Comparison of ENCODE assay signal across 8 cellular contexts in the genomic region with DNA sequence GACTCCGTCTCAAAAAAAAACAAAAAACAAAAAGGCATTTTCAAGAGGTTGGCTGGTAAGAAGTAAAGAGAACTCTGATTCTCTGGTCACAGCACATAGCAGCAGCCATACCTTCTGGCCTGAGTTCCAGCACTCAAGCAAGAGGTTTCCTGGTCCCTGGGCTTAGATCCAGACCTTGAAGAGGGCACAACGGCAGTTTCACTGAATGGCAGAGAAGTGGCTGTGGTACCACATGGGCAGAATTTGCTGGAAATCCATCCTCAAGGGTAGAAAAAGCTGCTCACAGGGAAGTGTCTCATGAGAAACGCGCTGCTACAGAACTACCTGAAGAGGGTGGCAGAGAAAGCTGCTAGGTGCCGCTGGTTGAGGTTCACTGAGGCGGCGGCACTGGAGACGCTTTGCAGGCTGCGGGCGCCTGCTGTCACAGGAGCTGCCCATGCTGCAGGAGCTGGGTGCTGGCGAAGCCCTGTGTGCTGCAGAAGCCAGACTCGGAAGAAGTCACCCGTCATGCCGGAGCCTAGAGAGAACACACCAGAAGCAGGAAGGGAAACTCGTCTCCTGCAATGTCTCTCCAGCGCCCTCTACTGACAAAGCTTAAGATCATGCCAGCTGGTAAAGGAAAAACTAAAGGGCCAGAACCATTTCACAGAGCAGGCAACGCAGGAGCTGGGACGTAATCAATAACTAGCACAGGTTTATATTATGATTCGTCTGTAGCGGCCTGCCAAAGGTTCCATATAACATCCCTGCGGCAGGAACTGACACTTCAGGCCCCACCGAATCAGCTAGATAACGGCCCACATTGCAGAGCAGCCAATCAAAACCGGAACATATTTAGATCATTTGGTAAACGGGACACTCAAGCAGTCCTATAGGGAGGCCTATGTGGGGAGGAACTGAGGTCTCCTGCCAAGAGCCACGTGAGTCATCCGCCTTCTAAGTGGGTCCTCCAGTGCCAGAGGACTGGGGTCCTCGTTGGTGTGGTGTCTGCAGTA. TPM values are rescaled to one million over a fixed set of nuclear protein-coding genes. Genes with fewer than 3 reads are reported as not detected.
DNase-seq lines count a peak whose midpoint lies in the region; ATAC-seq, FAIRE-seq and TF ChIP-seq lines count a peak whose summit lies in the region.

No MANE protein-coding gene starts in this region.

- DNase-seq in NCI-H524 (lab: John Stamatoyannopoulos, UW): peak; percentile 64 to 80
- DNase-seq in activated CD4-positive, alpha-beta T cell treated with anti-CD3 and anti-CD28 coated beads for 24 hours (ENCODE audit: low read depth in 2 of 2): peak; percentile 45 to 82
- peak; percentile 83 for DNase-seq in coronary artery (ENCODE audit: low spot score)
- peak; percentile 63 to 93 for DNase-seq in lower leg skin (ENCODE audit: low spot score in 2 of 2)
- peak; percentile 44 to 70 for DNase-seq in stimulated activated CD4-positive, alpha-beta T cell treated with anti-CD3 and anti-CD28 coated beads, Interleukin-4, amount 100 ng/mL, for 48 hours (ENCODE audit: low read depth in 2 of 2)

- TF ChIP-seq CTCF in coronary artery (IDR thresholded peaks at IDR 0.05): peak; percentile 76
- peak in 1 of 3 donors; percentile 96 for TF ChIP-seq CTCF in lower leg skin (IDR thresholded peaks at IDR 0.05)

- TF ChIP-seq POLR2A in lower leg skin (IDR thresholded peaks at IDR 0.05): no peak

- H3K4me3 ChIP-seq in coronary artery (peak overlapping the region; percentile 70), lower leg skin (ENCODE audit: low read depth, poor library complexity, severe bottlenecking) (no peak overlapping the region)

- ATAC-seq in HG02981 (IDR thresholded peaks at IDR 0.05; ENCODE audit: unreplicated experiment): peak; percentile 43
- no peak for ATAC-seq in GM18519 (IDR thresholded peaks at IDR 0.05; ENCODE audit: low FRiP score, unreplicated experiment)

- WGBS in lower leg skin, 2 donors: 9% methylated on average over 26 to 28 of the region's 28 CpGs

- peak; percentile 37 for FAIRE-seq in G401.6 (lab: Jason Lieb, UNC)

- H3K27ac ChIP-seq in coronary artery: peak overlapping the region; percentile 21 to 74

- intact Hi-C loops in lower leg skin (cut with DNase I; ENCODE audit: low total_unique reads): no loop called here

RNA-seq across cellular contexts. Expression of gene ZNF213, which starts 5.4 kb away (rescaled TPM):
- total RNA-seq in lower leg skin: 10 to 100 TPM; 10.7 to 18.0 (median 14.6) TPM

RNA-seq across cellular contexts. Expression of gene ZNF205, which starts 17.0 kb away (rescaled TPM):
- 10 to 100 TPM; 15.1 to 25.3 (median 18.5) TPM for total RNA-seq in lower leg skin

RNA-seq across cellular contexts. Expression of gene ZSCAN10, which starts 30.3 kb away (rescaled TPM):
- total RNA-seq in lower leg skin: not detected

RNA-seq across cellular contexts. Expression of gene OR1F1, which starts 58.6 kb away (rescaled TPM):
- total RNA-seq in lower leg skin: not detected
